26 cellular contexts compared by ENCODE assay signal in genomic region chr11:116643521-116643920, GRCh38.
"Had no signal": no experiment of that assay in that cellular context is flagged by ENCODE, and none has a peak within 500 bp of the region (broad histone marks: within the 10 kb centered on the region; RNA-seq: fewer than 3 reads in every experiment).

No MANE protein-coding gene starts in this region.

- H3K27ac Mint-ChIP-seq: stimulated activated memory B cell treated with anti-CD40 and anti-IgM and Interleukin-4, amounts not matched to agents 10 μg/mL and 1 μg/mL and 100 μg/mL, for 72 hours; type B pancreatic cell had no signal

- H3K4me1 Mint-ChIP-seq: naive thymus-derived CD8-positive, alpha-beta T cell; stimulated activated memory B cell treated with anti-CD40 and anti-IgM and Interleukin-4, amounts not matched to agents 10 μg/mL and 1 μg/mL and 100 μg/mL, for 72 hours had no signal

- H3K36me3 Mint-ChIP-seq: naive thymus-derived CD8-positive, alpha-beta T cell; stimulated activated memory B cell treated with anti-CD40 and anti-IgM and Interleukin-4, amounts not matched to agents 10 μg/mL and 1 μg/mL and 100 μg/mL, for 72 hours; type B pancreatic cell had no signal

- H3K4me3 Mint-ChIP-seq: naive thymus-derived CD8-positive, alpha-beta T cell; nephron progenitor cell; stimulated activated memory B cell treated with anti-CD40 and anti-IgM and Interleukin-4, amounts not matched to agents 10 μg/mL and 1 μg/mL and 100 μg/mL, for 72 hours; type B pancreatic cell had no signal

- ATAC-seq: heart right ventricle; left colon; naive thymus-derived CD8-positive, alpha-beta T cell; psoas muscle; right cardiac atrium; stimulated activated memory B cell treated with anti-CD40 and anti-IgM and Interleukin-4, amounts not matched to agents 10 μg/mL and 1 μg/mL and 100 μg/mL, for 72 hours; stimulated activated naive CD8-positive, alpha-beta T cell treated with anti-CD3 and anti-CD28 coated beads, Interleukin-15, Interleukin-2, amounts not matched to agents 100 U/mL and 50 U/mL, for 24 hours had no signal

- DNase-seq: dorsolateral prefrontal cortex; effector CD8-positive, alpha-beta T cell; esophagus squamous epithelium; foreskin melanocyte; glutamatergic neuron; heart right ventricle; hippocampal formation; kidney glomerular epithelial cell; left colon; left ventricle myocardium inferior; nephron progenitor cell; occipital lobe; ovary; posterior cingulate gyrus; psoas muscle; right cardiac atrium; sigmoid colon; stimulated activated CD4-positive, alpha-beta T cell treated with anti-CD3 and anti-CD28 coated beads, Interleukin-2, amount 100 ng/mL, for 24 hours; stimulated activated CD4-positive, alpha-beta T cell treated with anti-CD3 and anti-CD28 coated beads, Interleukin-4, amount 100 ng/mL, for 4 hours; stimulated activated naive CD8-positive, alpha-beta T cell treated with anti-CD3 and anti-CD28 coated beads, Interleukin-15, Interleukin-2, amounts not matched to agents 100 U/mL and 50 U/mL, for 24 hours; substantia nigra; testis; tibial artery had no signal

- H3K9me3 Mint-ChIP-seq: nephron progenitor cell; stimulated activated memory B cell treated with anti-CD40 and anti-IgM and Interleukin-4, amounts not matched to agents 10 μg/mL and 1 μg/mL and 100 μg/mL, for 72 hours; type B pancreatic cell had no signal
